In the genomic region with DNA sequence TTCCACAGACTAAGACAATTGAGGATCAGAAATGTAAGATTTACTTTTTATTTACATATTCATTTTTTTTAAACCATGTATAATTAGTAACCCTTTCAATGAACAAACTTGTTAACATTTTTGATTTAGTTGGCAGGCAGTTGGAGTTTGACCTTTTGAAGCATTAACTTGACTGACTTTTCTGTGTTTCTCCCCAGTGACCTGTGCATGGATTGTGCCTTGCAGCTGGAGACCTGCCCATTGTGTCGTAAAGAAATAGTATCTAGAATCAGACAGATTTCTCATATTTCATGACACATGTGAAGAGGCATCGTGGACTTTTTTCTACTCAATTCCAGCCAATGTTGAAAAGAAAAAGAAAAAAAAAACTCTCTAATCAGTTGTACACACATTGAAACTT, we compare ENCODE assay signal across 19 cellular contexts. TPM values are rescaled to one million over a fixed set of nuclear protein-coding genes. Genes with fewer than 3 reads are reported as not detected.
DNase-seq lines count a peak whose midpoint lies in the region; ATAC-seq, FAIRE-seq and TF ChIP-seq lines count a peak whose summit lies in the region.
"Had no signal": no experiment of that assay in that cellular context is flagged by ENCODE, and none has a peak within 500 bp of the region (broad histone marks: within the 10 kb centered on the region; RNA-seq: fewer than 3 reads in every experiment).

No MANE protein-coding gene starts in this region.

- H3K4me2 ChIP-seq in endothelial cell of umbilical vein (ENCODE audit: insufficient read depth, low read length), result no peak overlapping the region

- H3K27ac Mint-ChIP-seq in activated CD4-positive, alpha-beta T cell treated with anti-CD3 and anti-CD28 coated beads for 36 hours, result peak overlapping the region; percentile 6
- peak overlapping the region; percentile 7 for H3K27ac Mint-ChIP-seq in activated naive CD4-positive, alpha-beta T cell treated with anti-CD3 and anti-CD28 coated beads for 36 hours
- peak overlapping the region; percentile 34 to 79 (median 75) for H3K27ac Mint-ChIP-seq in nephron
- H3K27ac Mint-ChIP-seq: HFFc6 had no signal

- H4K20me1 ChIP-seq in endothelial cell of umbilical vein (replicated peaks; ENCODE audit: control insufficient read depth, extremely low read depth, insufficient read depth, low read length), result no peaks in the 10 kb centered on the region

- H3K9ac ChIP-seq in endothelial cell of umbilical vein (replicated peaks; ENCODE audit: extremely low read depth, insufficient read depth, low read length), result no peak overlapping the region

- H3K4me3 ChIP-seq in endothelial cell of umbilical vein (replicated peaks in 1 of 3; ENCODE audit: insufficient read depth in 1 of 3, low read depth in 1 of 3, low read length in 3 of 3) (no peak overlapping the region), gastroesophageal sphincter (no peak overlapping the region)

- H3K27ac ChIP-seq in endothelial cell of umbilical vein (ENCODE audit: insufficient read depth, low read depth, low read length) (peak overlapping the region; percentile 16), gastroesophageal sphincter (no peak overlapping the region)
- H3K27ac ChIP-seq: 22Rv1, HL-60 had no signal

- TF ChIP-seq CTCF in endothelial cell of umbilical vein (IDR thresholded peaks at IDR 0.05; ENCODE audit: extremely low read depth in 1 of 2, insufficient read depth in 1 of 2, low read depth in 1 of 2, low read length in 2 of 2) (no peak), nephron (IDR thresholded peaks at IDR 0.05; ENCODE audit: unreplicated experiment in 3 of 3) (no peak), gastroesophageal sphincter (IDR thresholded peaks at IDR 0.05) (no peak)

- ATAC-seq in activated CD4-positive, alpha-beta T cell treated with anti-CD3 and anti-CD28 coated beads for 36 hours, result no peak
- ATAC-seq in gastroesophageal sphincter, result no peak

- no peak overlapping the region for H2AFZ ChIP-seq in endothelial cell of umbilical vein (ENCODE audit: low read depth, low read length)

- BruUV-seq in endothelial cell of umbilical vein (replicated peaks; lab: Mats Ljungman, UMichigan), result no TSS peak

- TF ChIP-seq EP300 in gastroesophageal sphincter (IDR thresholded peaks at IDR 0.05), result no peak

- POLR2A ChIA-PET in activated CD4-positive, alpha-beta T cell treated with anti-CD3 and anti-CD28 coated beads for 36 hours (lab: Charles Lee), result no interaction called here
- POLR2A ChIA-PET in endothelial cell of umbilical vein (lab: Charles Lee), result no interaction called here

- no peaks in the 10 kb centered on the region for H3K9me3 ChIP-seq in endothelial cell of umbilical vein (replicated peaks; ENCODE audit: control insufficient read depth, insufficient read depth, low read length)
- H3K9me3 ChIP-seq in gastroesophageal sphincter, result no peaks in the 10 kb centered on the region
- H3K9me3 ChIP-seq: Caco-2 had no signal

- CTCF ChIA-PET in activated CD4-positive, alpha-beta T cell treated with anti-CD3 and anti-CD28 coated beads for 36 hours (lab: Charles Lee), result interaction anchor here (0.6 to 0.7 kb wide), 3 partner anchors 13 to 647 kb away, joined by 3 to 4 read pairs (median 3); no protein-coding TSS in a partner anchor
- CTCF ChIA-PET in activated naive CD4-positive, alpha-beta T cell treated with anti-CD3 and anti-CD28 coated beads for 36 hours (lab: Charles Lee), result interaction anchor here (0.6 kb wide), 1 partner anchor 31 kb away, joined by 3 read pairs; no protein-coding TSS in a partner anchor
- CTCF ChIA-PET in endothelial cell of umbilical vein (lab: Charles Lee), result no interaction called here

- intact Hi-C loops in activated CD4-positive, alpha-beta T cell treated with anti-CD3 and anti-CD28 coated beads for 36 hours (cut with DNase I, micrococcal nuclease), result no loop called here
- intact Hi-C loops in activated naive CD4-positive, alpha-beta T cell treated with anti-CD3 and anti-CD28 coated beads for 36 hours (cut with micrococcal nuclease), result no loop called here
- intact Hi-C loops in endothelial cell of umbilical vein (cut with micrococcal nuclease), result no loop called here

- dilution Hi-C loops in endothelial cell of umbilical vein (cut with MboI; ENCODE audit: extremely low pct_ligation_motif_present, low sequenced_read_pairs), result no loop called here

- 69 to 77% methylated on average over 2 of the region's 2 CpGs for WGBS in gastroesophageal sphincter (ENCODE audit: low coverage in 1 of 2), 2 donors

- H3K79me2 ChIP-seq in endothelial cell of umbilical vein (ENCODE audit: control insufficient read depth, insufficient read depth, low read length), result no peaks in the 10 kb centered on the region

- DNase-seq in activated CD4-positive, alpha-beta T cell treated with anti-CD3 and anti-CD28 coated beads for 36 hours, result no peak
- no peak for DNase-seq in activated CD4-positive, alpha-beta T cell treated with anti-CD3 and anti-CD28 coated beads, Interleukin-2, amount 50 U/mL, for 48 hours
- no peak for DNase-seq in activated naive CD4-positive, alpha-beta T cell treated with anti-CD3 and anti-CD28 coated beads for 36 hours
- DNase-seq in activated naive CD4-positive, alpha-beta T cell treated with Interleukin-2 at 50 U/mL for 16 hours, result no peak
- DNase-seq in endothelial cell of umbilical vein (ENCODE audit: low read depth, low spot score) (no peak), hypothalamus (lab: John Stamatoyannopoulos, UW) (no peak)
- DNase-seq: Caco-2; CD8-positive, alpha-beta memory T cell; DND-41; GDM1; HCEC 1CT; HFFc6 had no signal

- H3K4me1 Mint-ChIP-seq in activated CD4-positive, alpha-beta T cell treated with anti-CD3 and anti-CD28 coated beads for 36 hours, result peaks cover 12% of the 10 kb centered on the region
- peaks cover 16% of the 10 kb centered on the region for H3K4me1 Mint-ChIP-seq in activated naive CD4-positive, alpha-beta T cell treated with anti-CD3 and anti-CD28 coated beads for 36 hours (ENCODE audit: low read depth)
- H3K4me1 Mint-ChIP-seq in nephron, result peaks cover 18% of the 10 kb centered on the region

- H3K9me1 ChIP-seq in endothelial cell of umbilical vein (replicated peaks; ENCODE audit: control insufficient read depth, extremely low read depth, insufficient read depth, low read length), result no peaks in the 10 kb centered on the region

- H3K4me3 Mint-ChIP-seq in activated CD4-positive, alpha-beta T cell treated with anti-CD3 and anti-CD28 coated beads for 36 hours, result no peak overlapping the region
- H3K4me3 Mint-ChIP-seq in activated naive CD4-positive, alpha-beta T cell treated with anti-CD3 and anti-CD28 coated beads for 36 hours, result no peak overlapping the region
- no peak overlapping the region for H3K4me3 Mint-ChIP-seq in nephron
- H3K4me3 Mint-ChIP-seq: CD14-positive monocyte; CD8-positive, alpha-beta memory T cell; HFFc6 had no signal

- peaks cover 32% of the 10 kb centered on the region for H3K36me3 Mint-ChIP-seq in activated CD4-positive, alpha-beta T cell treated with anti-CD3 and anti-CD28 coated beads for 36 hours (ENCODE audit: low read depth)
- H3K36me3 Mint-ChIP-seq in activated naive CD4-positive, alpha-beta T cell treated with anti-CD3 and anti-CD28 coated beads for 36 hours (ENCODE audit: low read depth), result peaks cover 12% of the 10 kb centered on the region
- peaks cover 49% of the 10 kb centered on the region for H3K36me3 Mint-ChIP-seq in nephron (ENCODE audit: low read depth)

- H3K27me3 Mint-ChIP-seq in activated CD4-positive, alpha-beta T cell treated with anti-CD3 and anti-CD28 coated beads for 36 hours, result no peaks in the 10 kb centered on the region
- H3K27me3 Mint-ChIP-seq in activated naive CD4-positive, alpha-beta T cell treated with anti-CD3 and anti-CD28 coated beads for 36 hours (ENCODE audit: low read depth), result no peaks in the 10 kb centered on the region
- H3K27me3 Mint-ChIP-seq in nephron (ENCODE audit: low read depth), result no peaks in the 10 kb centered on the region
- H3K27me3 Mint-ChIP-seq: CD8-positive, alpha-beta memory T cell had no signal

- H3K9me3 Mint-ChIP-seq in activated CD4-positive, alpha-beta T cell treated with anti-CD3 and anti-CD28 coated beads for 36 hours (ENCODE audit: low read depth), result no peaks in the 10 kb centered on the region
- no peaks in the 10 kb centered on the region for H3K9me3 Mint-ChIP-seq in activated naive CD4-positive, alpha-beta T cell treated with anti-CD3 and anti-CD28 coated beads for 36 hours
- H3K9me3 Mint-ChIP-seq in nephron, result no peaks in the 10 kb centered on the region
- H3K9me3 Mint-ChIP-seq: CD14-positive monocyte; CD8-positive, alpha-beta memory T cell; HFFc6 had no signal

- TF ChIP-seq POLR2A in endothelial cell of umbilical vein (IDR thresholded peaks at IDR 0.05; ENCODE audit: low read depth, low read length) (no peak), gastroesophageal sphincter (IDR thresholded peaks at IDR 0.05) (no peak)

- H3K27me3 ChIP-seq in endothelial cell of umbilical vein (ENCODE audit: control insufficient read depth in 2 of 2, insufficient read depth in 2 of 2, low read length in 2 of 2) (no peaks in the 10 kb centered on the region), gastroesophageal sphincter (no peaks in the 10 kb centered on the region)

- no peaks in the 10 kb centered on the region for H3K4me1 ChIP-seq in endothelial cell of umbilical vein (ENCODE audit: control insufficient read depth, extremely low read depth, insufficient read depth, low read length)
- H3K4me1 ChIP-seq in gastroesophageal sphincter, result peaks cover 0 to 7% (median 0%) of the 10 kb centered on the region in 3 donors
- H3K4me1 ChIP-seq: Caco-2 had no signal

- FAIRE-seq in endothelial cell of umbilical vein (lab: Jason Lieb, UNC), result no peak
- FAIRE-seq: GM19239, H1 had no signal

- H3K36me3 ChIP-seq in endothelial cell of umbilical vein (ENCODE audit: control insufficient read depth in 2 of 2, extremely low read depth in 1 of 2, insufficient read depth in 2 of 2, low read length in 2 of 2), result peaks cover 7 to 24% of the 10 kb centered on the region in 2 experiments
- H3K36me3 ChIP-seq in gastroesophageal sphincter, result peaks cover 6 to 64% of the 10 kb centered on the region in 2 donors

RNA-seq across cellular contexts. Expression of gene ARL2BP, which starts 6.4 kb away (rescaled TPM):
- 10 to 100 TPM in 1 of 2 experiments, 1 to 10 TPM in 1; 9.9 to 11.1 TPM for total RNA-seq in activated CD4-positive, alpha-beta T cell treated with anti-CD3 and anti-CD28 coated beads for 36 hours
- 10 to 100 TPM; 11.0 to 11.2 TPM for total RNA-seq in activated naive CD4-positive, alpha-beta T cell treated with anti-CD3 and anti-CD28 coated beads for 36 hours
- total RNA-seq in endothelial cell of umbilical vein, result 76.7 and 80.4 TPM in 2 replicates
- polyA plus RNA-seq in endothelial cell of umbilical vein, result 103 and 111 TPM in 2 replicates
- polyA plus RNA-seq in endothelial cell of umbilical vein (2011; cell fraction: cytosol; rRNA removed), result 81.7 and 87.7 TPM in 2 replicates
- 33.2 and 36.3 TPM in 2 replicates for polyA plus RNA-seq in endothelial cell of umbilical vein (2011; cell fraction: nucleus; rRNA removed)
- 76.8 and 88.3 TPM in 2 replicates for polyA plus RNA-seq in endothelial cell of umbilical vein (2012)
- polyA minus RNA-seq in endothelial cell of umbilical vein, result 73.4 and 77.5 TPM in 2 replicates
- 27.3 TPM for polyA minus RNA-seq in endothelial cell of umbilical vein (2011; cell fraction: cytosol; rRNA and poly(A)+ RNA removed)
- 17.6 and 23.6 TPM in 2 replicates for polyA minus RNA-seq in endothelial cell of umbilical vein (2011; cell fraction: nucleus; rRNA and poly(A)+ RNA removed)
- 10 to 100 TPM; 52.5 to 82.2 (median 75.8) TPM for total RNA-seq in gastroesophageal sphincter

RNA-seq across cellular contexts. Expression of gene PLLP, which starts 45.8 kb away (rescaled TPM):
- under 1 TPM; 0.30 to 0.33 TPM for total RNA-seq in activated CD4-positive, alpha-beta T cell treated with anti-CD3 and anti-CD28 coated beads for 36 hours
- under 1 TPM; 0.25 to 0.41 TPM for total RNA-seq in activated naive CD4-positive, alpha-beta T cell treated with anti-CD3 and anti-CD28 coated beads for 36 hours
- 3.1 and 4.4 TPM in 2 replicates for total RNA-seq in endothelial cell of umbilical vein
- polyA plus RNA-seq in endothelial cell of umbilical vein, result 14.4 and 19.3 TPM in 2 replicates
- 8.6 and 9.4 TPM in 2 replicates for polyA plus RNA-seq in endothelial cell of umbilical vein (2011; cell fraction: cytosol; rRNA removed)
- 2.9 and 4.0 TPM in 2 replicates for polyA plus RNA-seq in endothelial cell of umbilical vein (2011; cell fraction: nucleus; rRNA removed)
- polyA plus RNA-seq in endothelial cell of umbilical vein (2012), result 2.6 and 2.9 TPM in 2 replicates
- polyA minus RNA-seq in endothelial cell of umbilical vein, result 4.8 and 5.6 TPM in 2 replicates
- polyA minus RNA-seq in endothelial cell of umbilical vein (2011; cell fraction: cytosol; rRNA and poly(A)+ RNA removed), result 41.6 TPM
- 1.4 and 1.6 TPM in 2 replicates for polyA minus RNA-seq in endothelial cell of umbilical vein (2011; cell fraction: nucleus; rRNA and poly(A)+ RNA removed)
- total RNA-seq in gastroesophageal sphincter, result 10 to 100 TPM in 1 of 4 donors, 1 to 10 TPM in 3; 1.7 to 11.4 (median 5.4) TPM
- total RNA-seq: HFFc6 had no signal

RNA-seq across cellular contexts. Expression of gene RSPRY1, which starts 52.6 kb away (rescaled TPM):
- total RNA-seq in activated CD4-positive, alpha-beta T cell treated with anti-CD3 and anti-CD28 coated beads for 36 hours, result 10 to 100 TPM; 24.6 to 30.2 TPM
- 10 to 100 TPM; 25.7 to 28.7 TPM for total RNA-seq in activated naive CD4-positive, alpha-beta T cell treated with anti-CD3 and anti-CD28 coated beads for 36 hours
- 55.1 and 55.8 TPM in 2 replicates for total RNA-seq in endothelial cell of umbilical vein
- 23.6 and 28.5 TPM in 2 replicates for polyA plus RNA-seq in endothelial cell of umbilical vein
- 30.7 and 34.6 TPM in 2 replicates for polyA plus RNA-seq in endothelial cell of umbilical vein (2011; cell fraction: cytosol; rRNA removed)
- polyA plus RNA-seq in endothelial cell of umbilical vein (2011; cell fraction: nucleus; rRNA removed), result 46.1 and 58.4 TPM in 2 replicates
- 41.6 and 50.5 TPM in 2 replicates for polyA plus RNA-seq in endothelial cell of umbilical vein (2012)
- 109 and 131 TPM in 2 replicates for polyA minus RNA-seq in endothelial cell of umbilical vein
- polyA minus RNA-seq in endothelial cell of umbilical vein (2011; cell fraction: cytosol; rRNA and poly(A)+ RNA removed), result 16.5 TPM
- polyA minus RNA-seq in endothelial cell of umbilical vein (2011; cell fraction: nucleus; rRNA and poly(A)+ RNA removed), result 51.7 and 75.9 TPM in 2 replicates
- total RNA-seq in gastroesophageal sphincter, result 10 to 100 TPM; 28.2 to 31.8 (median 29.5) TPM

RNA-seq across cellular contexts. Expression of gene PSME3IP1, which starts 52.8 kb away (rescaled TPM):
- 100 to 1,000 TPM; 111 to 156 TPM for total RNA-seq in activated CD4-positive, alpha-beta T cell treated with anti-CD3 and anti-CD28 coated beads for 36 hours
- 100 to 1,000 TPM; 106 to 110 TPM for total RNA-seq in activated naive CD4-positive, alpha-beta T cell treated with anti-CD3 and anti-CD28 coated beads for 36 hours
- total RNA-seq in endothelial cell of umbilical vein, result 91.8 and 98.2 TPM in 2 replicates
- polyA plus RNA-seq in endothelial cell of umbilical vein, result 82.6 and 86.2 TPM in 2 replicates
- 77.3 and 85.4 TPM in 2 replicates for polyA plus RNA-seq in endothelial cell of umbilical vein (2011; cell fraction: cytosol; rRNA removed)
- 160 and 163 TPM in 2 replicates for polyA plus RNA-seq in endothelial cell of umbilical vein (2011; cell fraction: nucleus; rRNA removed)
- 74.4 and 90.7 TPM in 2 replicates for polyA plus RNA-seq in endothelial cell of umbilical vein (2012)
- polyA minus RNA-seq in endothelial cell of umbilical vein, result 59.9 and 72.4 TPM in 2 replicates
- 47.5 TPM for polyA minus RNA-seq in endothelial cell of umbilical vein (2011; cell fraction: cytosol; rRNA and poly(A)+ RNA removed)
- 39.3 and 39.8 TPM in 2 replicates for polyA minus RNA-seq in endothelial cell of umbilical vein (2011; cell fraction: nucleus; rRNA and poly(A)+ RNA removed)
- total RNA-seq in gastroesophageal sphincter, result 10 to 100 TPM; 54.9 to 80.7 (median 68.1) TPM

Comparison
In these comparisons a context has a peak if more than half of its experiments do, and no peak if none do; other contexts are left out.
1. H3K27ac Mint-ChIP-seq: peak in every context shown above with its lines; median percentile 75 in nephron; 7 in activated naive CD4-positive, alpha-beta T cell treated with anti-CD3 and anti-CD28 coated beads for 36 hours; 6 in activated CD4-positive, alpha-beta T cell treated with anti-CD3 and anti-CD28 coated beads for 36 hours.